ENCODE assay signal across 7 cellular contexts in the genomic region with DNA sequence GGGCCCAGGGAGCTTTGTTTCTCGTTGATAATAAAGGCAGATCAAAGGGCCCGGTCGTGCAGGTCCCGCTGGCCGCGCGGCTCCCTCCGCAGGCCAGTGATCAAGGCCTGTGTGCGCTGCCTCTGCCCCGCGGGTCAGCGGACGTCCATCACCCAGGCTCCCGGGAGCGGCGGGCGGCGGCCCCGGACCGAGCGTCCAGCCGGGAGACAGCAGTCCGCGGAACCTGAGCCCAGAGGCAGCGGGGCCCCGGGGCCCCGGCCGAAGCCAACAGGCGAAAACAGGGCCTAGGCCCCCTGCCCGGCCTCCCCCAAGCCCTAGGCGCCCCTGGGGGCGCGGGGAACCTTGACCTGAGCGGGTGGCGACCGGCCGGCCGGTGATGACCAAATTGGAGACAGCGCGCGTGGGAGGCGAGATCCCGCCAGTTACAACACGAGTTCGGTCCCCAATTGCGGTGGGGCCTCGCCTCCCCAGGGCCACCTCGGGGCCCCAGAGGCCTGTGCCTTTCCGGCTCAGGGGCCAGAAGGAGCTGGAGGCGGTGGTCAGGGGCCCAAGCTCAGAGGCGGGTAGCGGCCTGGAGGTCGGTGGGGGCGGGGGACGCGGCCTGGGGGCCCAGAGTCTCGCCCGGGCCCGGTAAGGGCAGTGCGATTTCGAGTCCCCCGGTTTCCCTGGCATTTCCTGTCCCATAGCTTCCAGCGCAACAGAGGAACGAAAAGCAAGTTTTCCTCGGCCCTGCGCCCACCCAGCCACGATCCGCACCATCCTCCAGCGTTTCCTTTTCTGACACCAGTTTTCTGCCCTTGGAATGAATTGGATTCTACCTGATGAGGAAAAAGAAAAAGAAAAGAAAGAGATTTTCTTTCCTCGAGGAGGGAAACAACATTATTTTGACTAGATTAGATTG. TPM values are rescaled to one million over a fixed set of nuclear protein-coding genes. Genes with fewer than 3 reads are reported as not detected.
DNase-seq lines count a peak whose midpoint lies in the region; TF ChIP-seq lines count a peak whose summit lies in the region.

No MANE protein-coding gene starts in this region.

- no peaks in the 10 kb centered on the region for H3K9me3 Mint-ChIP-seq in dendritic cell treated with granulocyte-macrophage colony-stimulating factor and Interleukin-4, amounts not matched to agents 40 ng/mL and 50 ng/mL, for 4 days
- no peaks in the 10 kb centered on the region for H3K9me3 Mint-ChIP-seq in neural progenitor cell

- H3K27ac Mint-ChIP-seq in dendritic cell treated with granulocyte-macrophage colony-stimulating factor and Interleukin-4, amounts not matched to agents 40 ng/mL and 50 ng/mL, for 4 days = peak overlapping the region; percentile 50
- peak overlapping the region; percentile 66 for H3K27ac Mint-ChIP-seq in neural progenitor cell

- H3K27me3 ChIP-seq in HUES6 (ENCODE audit: control insufficient read depth, insufficient read depth, low read length) (peaks cover 100% of the 10 kb centered on the region), neural progenitor cell (peaks cover 100% of the 10 kb centered on the region)

- DNase-seq in EL (peak; percentile 37), neural progenitor cell (ENCODE audit: low spot score) (peak; percentile 85), NCI-H774 (lab: John Stamatoyannopoulos, UW) (no peak), AG08395 (ENCODE audit: low spot score) (no peak), Ammon's horn (ENCODE audit: low spot score) (no peak)

- H3K9ac ChIP-seq in HUES6 (ENCODE audit: low read length) (no peak overlapping the region), neural progenitor cell (no peak overlapping the region)

- H3K79me2 ChIP-seq in neural progenitor cell (ENCODE audit: low read depth) = no peaks in the 10 kb centered on the region

- H3K9me3 ChIP-seq in HUES6 (ENCODE audit: control insufficient read depth, insufficient read depth, low read depth, low read length) (no peaks in the 10 kb centered on the region), neural progenitor cell (ENCODE audit: low read depth) (no peaks in the 10 kb centered on the region)

- H3K36me3 ChIP-seq in HUES6 (ENCODE audit: control insufficient read depth, insufficient read depth, low read length) = no peaks in the 10 kb centered on the region
- H3K36me3 ChIP-seq in neural progenitor cell = no peaks in the 10 kb centered on the region

- peaks cover 48% of the 10 kb centered on the region for H3K4me1 Mint-ChIP-seq in dendritic cell treated with granulocyte-macrophage colony-stimulating factor and Interleukin-4, amounts not matched to agents 40 ng/mL and 50 ng/mL, for 4 days (ENCODE audit: low read depth)
- peaks cover 49% of the 10 kb centered on the region for H3K4me1 Mint-ChIP-seq in neural progenitor cell

- peak overlapping the region; percentile 89 for H3K4me2 ChIP-seq in neural progenitor cell

- peak overlapping the region; percentile 46 for H2AFZ ChIP-seq in neural progenitor cell (replicated peaks)

- H3K4me3 Mint-ChIP-seq in dendritic cell treated with granulocyte-macrophage colony-stimulating factor and Interleukin-4, amounts not matched to agents 40 ng/mL and 50 ng/mL, for 4 days = peak overlapping the region; percentile 71
- peak overlapping the region; percentile 83 for H3K4me3 Mint-ChIP-seq in neural progenitor cell

- H3K4me3 ChIP-seq in HUES6 (ENCODE audit: low read depth, low read length) = peak overlapping the region; percentile 58
- peak overlapping the region; percentile 49 for H3K4me3 ChIP-seq in neural progenitor cell

- H3K4me1 ChIP-seq in HUES6 (ENCODE audit: control insufficient read depth, insufficient read depth, low read length) (peaks cover 37% of the 10 kb centered on the region), neural progenitor cell (peaks cover 40% of the 10 kb centered on the region)

- TF ChIP-seq CTCF in neural progenitor cell (IDR thresholded peaks at IDR 0.05) = peak; percentile 4

- H3K27ac ChIP-seq in HUES6 (ENCODE audit: low read depth, low read length) = no peak overlapping the region
- no peak overlapping the region for H3K27ac ChIP-seq in neural progenitor cell

- peaks cover 87% of the 10 kb centered on the region for H3K27me3 Mint-ChIP-seq in dendritic cell treated with granulocyte-macrophage colony-stimulating factor and Interleukin-4, amounts not matched to agents 40 ng/mL and 50 ng/mL, for 4 days
- peaks cover 52% of the 10 kb centered on the region for H3K27me3 Mint-ChIP-seq in neural progenitor cell (ENCODE audit: insufficient read depth, low read depth)

- H3K36me3 Mint-ChIP-seq in dendritic cell treated with granulocyte-macrophage colony-stimulating factor and Interleukin-4, amounts not matched to agents 40 ng/mL and 50 ng/mL, for 4 days (ENCODE audit: low read depth) = no peaks in the 10 kb centered on the region
- H3K36me3 Mint-ChIP-seq in neural progenitor cell = no peaks in the 10 kb centered on the region

- H3F3A ChIP-seq in neural progenitor cell (ENCODE audit: low read depth) = peaks cover 70% of the 10 kb centered on the region

- peaks cover 63% of the 10 kb centered on the region for H4K20me1 ChIP-seq in neural progenitor cell (ENCODE audit: low read depth)

- intact Hi-C loops in dendritic cell treated with granulocyte-macrophage colony-stimulating factor and Interleukin-4, amounts not matched to agents 40 ng/mL and 50 ng/mL, for 4 days (cut with micrococcal nuclease) = loop anchor here (1.0 to 10.0 kb wide), 5 partner anchors 182 to 1316 kb away; a partner anchor contains a TSS

RNA-seq across cellular contexts. Expression of a gene that starts 5.9 kb away (rescaled TPM):
- not detected in 2 replicates for total RNA-seq in neural progenitor cell (ENCODE audit: low replicate concordance)

RNA-seq across cellular contexts. Expression of a gene that starts 54.9 kb away (rescaled TPM):
- total RNA-seq in neural progenitor cell (ENCODE audit: low replicate concordance) = 31.0 and 32.4 TPM in 2 replicates

Comparison
In these comparisons a context has a peak if more than half of its experiments do, and no peak if none do; other contexts are left out.
1. DNase-seq: peak in EL (single experiment) and neural progenitor cell (single experiment); none in NCI-H774 (single experiment), AG08395 (single experiment) and Ammon's horn (single experiment).